1 cellular context compared by ENCODE assay signal in genomic region chr1:40709100-40709801, GRCh38.
TF ChIP-seq lines count a peak whose summit lies in the region.

No MANE protein-coding gene starts in this region.

TF ChIP-seq in K562, 482 proteins besides CTCF, POLR2A, EP300 and RAD21 (continued from another document and continues in another):
- TF ChIP-seq ZBTB49 (CRISPR knock-in tag; IDR thresholded peaks at IDR 0.05; ENCODE audit: borderline replicate concordance) = no peak
- TF ChIP-seq FOXK2 (conservative IDR thresholded peaks at IDR 0.05 in 1 of 2, IDR thresholded peaks at IDR 0.05 in 1 of 2; ENCODE audit: low read depth in 2 of 2) = peak; percentile 88 to 93
- no peak for TF ChIP-seq ZNF696 (CRISPR knock-in tag; conservative IDR thresholded peaks at IDR 0.05)
- TF ChIP-seq HOMEZ (CRISPR knock-in tag; IDR thresholded peaks at IDR 0.05) = no peak
- no peak for TF ChIP-seq MCM2 (IDR thresholded peaks at IDR 0.05; ENCODE audit: low read depth)
- TF ChIP-seq SOX6 (IDR thresholded peaks at IDR 0.05) = no peak
- TF ChIP-seq GABPB1 (CRISPR knock-in tag; IDR thresholded peaks at IDR 0.05) = peak; percentile 83
- no peak for TF ChIP-seq CBFA2T3 (IDR thresholded peaks at IDR 0.05)
- no peak for TF ChIP-seq ZNF707 (CRISPR knock-in tag; conservative IDR thresholded peaks at IDR 0.05)
- peak; percentile 73 for TF ChIP-seq ERF (CRISPR knock-in tag; IDR thresholded peaks at IDR 0.05)
- TF ChIP-seq AFF4 (CRISPR knock-in tag; IDR thresholded peaks at IDR 0.05) = no peak
- TF ChIP-seq ZNF764 (CRISPR knock-in tag; IDR thresholded peaks at IDR 0.05; ENCODE audit: low read depth) = no peak
- no peak for TF ChIP-seq MTA2 (IDR thresholded peaks at IDR 0.05; ENCODE audit: low read depth)
- no peak for TF ChIP-seq KLF13 (tag; IDR thresholded peaks at IDR 0.05; ENCODE audit: borderline replicate concordance, low read depth)
- TF ChIP-seq RBM22 (IDR thresholded peaks at IDR 0.05; ENCODE audit: low read depth, low read length, poor library complexity, severe bottlenecking) = no peak
- peak; percentile 34; the same call in 1 of the 2 replicates for TF ChIP-seq EHMT2 (IDR thresholded peaks at IDR 0.05)
- 0 out of 2 replicates have a peak, but pooled peaks have one; percentile 7 for TF ChIP-seq BCOR (IDR thresholded peaks at IDR 0.05)
- TF ChIP-seq FOSL1 (tag; conservative IDR thresholded peaks at IDR 0.05) = no peak
- no peak for TF ChIP-seq KHSRP (IDR thresholded peaks at IDR 0.05)
- TF ChIP-seq ZKSCAN1 (IDR thresholded peaks at IDR 0.05; ENCODE audit: low read depth, low read length) = no peak
- TF ChIP-seq CBFB (CRISPR knock-in tag; IDR thresholded peaks at IDR 0.05) = no peak
- no peak for TF ChIP-seq PRMT5 (CRISPR knock-in tag; IDR thresholded peaks at IDR 0.05)
- TF ChIP-seq YY1 (IDR thresholded peaks at IDR 0.05; ENCODE audit: borderline replicate concordance in 1 of 3, control insufficient read depth in 1 of 3, extremely low read depth in 1 of 3, insufficient read depth in 3 of 3, insufficient read length in 1 of 3, insufficient replicate concordance in 2 of 3, low read depth in 1 of 3, low read length in 2 of 3) = peak; percentile 4 to 84 (median 69)
- TF ChIP-seq BMI1 (IDR thresholded peaks at IDR 0.05; ENCODE audit: low read length) = no peak
- no peak for TF ChIP-seq RHOXF2B (CRISPR knock-in tag; conservative IDR thresholded peaks at IDR 0.05)
- TF ChIP-seq PCBP1 (IDR thresholded peaks at IDR 0.05; ENCODE audit: low read depth, low read length, poor library complexity, severe bottlenecking) = no peak
- TF ChIP-seq PTTG1 (tag; IDR thresholded peaks at IDR 0.05; ENCODE audit: low read depth) = no peak
- no peak for TF ChIP-seq MCM7 (IDR thresholded peaks at IDR 0.05)
- TF ChIP-seq BRD4 (IDR thresholded peaks at IDR 0.05) = no peak
- TF ChIP-seq FOXJ2 (tag; IDR thresholded peaks at IDR 0.05) = no peak
- TF ChIP-seq NR2F6 (CRISPR knock-in tag; IDR thresholded peaks at IDR 0.05) = no peak
- no peak for TF ChIP-seq ETV6 (IDR thresholded peaks at IDR 0.05; ENCODE audit: borderline replicate concordance in 1 of 2, low read depth in 2 of 2, low read length in 1 of 2)
- TF ChIP-seq ETV6 (CRISPR knock-in tag; IDR thresholded peaks at IDR 0.05; ENCODE audit: borderline replicate concordance) = no peak
- TF ChIP-seq CCNT2 (IDR thresholded peaks at IDR 0.05; ENCODE audit: borderline replicate concordance, extremely low read depth, insufficient read length, low read depth, low read length) = no peak
- TF ChIP-seq ZNF197 (CRISPR knock-in tag; IDR thresholded peaks at IDR 0.05; ENCODE audit: low read depth) = no peak
- peak; percentile 98 for TF ChIP-seq RBM25 (IDR thresholded peaks at IDR 0.05; ENCODE audit: low read depth, low read length, severe bottlenecking)
- no peak for TF ChIP-seq TARDBP (IDR thresholded peaks at IDR 0.05)
- TF ChIP-seq PHTF2 (CRISPR knock-in tag; IDR thresholded peaks at IDR 0.05) = peak; percentile 53; the same call in 1 of the 2 replicates
- no peak for TF ChIP-seq MXD1 (CRISPR knock-in tag; IDR thresholded peaks at IDR 0.05; ENCODE audit: borderline replicate concordance, poor library complexity, severe bottlenecking)
- TF ChIP-seq ADNP (tag; IDR thresholded peaks at IDR 0.05) = no peak
- TF ChIP-seq RUNX1 (IDR thresholded peaks at IDR 0.05; ENCODE audit: low read depth) = no peak
- no peak for TF ChIP-seq MLX (CRISPR knock-in tag; conservative IDR thresholded peaks at IDR 0.05)
- TF ChIP-seq CTCFL (IDR thresholded peaks at IDR 0.05; ENCODE audit: borderline replicate concordance, insufficient read depth, low read depth, low read length, poor library complexity, severe bottlenecking) = no peak
- TF ChIP-seq ZNF79 (CRISPR knock-in tag; IDR thresholded peaks at IDR 0.05; ENCODE audit: low read depth) = no peak
- peak; percentile 42 for TF ChIP-seq KDM5B (IDR thresholded peaks at IDR 0.05; ENCODE audit: insufficient replicate concordance, low read depth, low read length)
- TF ChIP-seq CXXC5 (CRISPR knock-in tag; IDR thresholded peaks at IDR 0.05) = no peak; the same call in none of the 2 replicates
- TF ChIP-seq ELF1 (tag; IDR thresholded peaks at IDR 0.05) = peak; percentile 92
- peak; percentile 48; the same call in 1 of the 2 replicates for TF ChIP-seq HDAC2 (IDR thresholded peaks at IDR 0.05)
- no peak for TF ChIP-seq ZFPM2 (CRISPR knock-in tag; IDR thresholded peaks at IDR 0.05)
- TF ChIP-seq ZNF165 (CRISPR knock-in tag; IDR thresholded peaks at IDR 0.05; ENCODE audit: borderline replicate concordance) = no peak
- no peak for TF ChIP-seq ZNF232 (CRISPR knock-in tag; IDR thresholded peaks at IDR 0.05)
- no peak for TF ChIP-seq TAF15 (IDR thresholded peaks at IDR 0.05; ENCODE audit: low read depth, low read length)
- no peak for TF ChIP-seq HCFC1 (IDR thresholded peaks at IDR 0.05; ENCODE audit: low read depth, low read length)
- TF ChIP-seq TGIF2 (CRISPR knock-in tag; IDR thresholded peaks at IDR 0.05) = no peak
- TF ChIP-seq NR0B1 (IDR thresholded peaks at IDR 0.05; ENCODE audit: partially characterized antibody) = no peak
- TF ChIP-seq LCOR (CRISPR knock-in tag; IDR thresholded peaks at IDR 0.05) = no peak
- TF ChIP-seq ZNF655 (CRISPR knock-in tag; IDR thresholded peaks at IDR 0.05) = no peak
- no peak for TF ChIP-seq ZNF583 (CRISPR knock-in tag; IDR thresholded peaks at IDR 0.05)
- peak; percentile 78 for TF ChIP-seq POLR2H (tag; IDR thresholded peaks at IDR 0.05; ENCODE audit: low read depth)
- TF ChIP-seq ZNF24 (IDR thresholded peaks at IDR 0.05) = no peak
- TF ChIP-seq CC2D1A (IDR thresholded peaks at IDR 0.05) = peak; percentile 75
- TF ChIP-seq TCF3 (CRISPR knock-in tag; IDR thresholded peaks at IDR 0.05) = no peak
- TF ChIP-seq FOXA1 (IDR thresholded peaks at IDR 0.05; ENCODE audit: borderline replicate concordance) = no peak
- peak; percentile 26; the same call in 1 of the 2 replicates for TF ChIP-seq STAT5A (IDR thresholded peaks at IDR 0.05; ENCODE audit: borderline replicate concordance, low read length)
- TF ChIP-seq MXI1 (IDR thresholded peaks at IDR 0.05; ENCODE audit: low read depth, low read length) = no peak
- TF ChIP-seq ZBTB2 (IDR thresholded peaks at IDR 0.05) = no peak
